ENCODE assay signal across 1 cellular context in the genomic region with DNA sequence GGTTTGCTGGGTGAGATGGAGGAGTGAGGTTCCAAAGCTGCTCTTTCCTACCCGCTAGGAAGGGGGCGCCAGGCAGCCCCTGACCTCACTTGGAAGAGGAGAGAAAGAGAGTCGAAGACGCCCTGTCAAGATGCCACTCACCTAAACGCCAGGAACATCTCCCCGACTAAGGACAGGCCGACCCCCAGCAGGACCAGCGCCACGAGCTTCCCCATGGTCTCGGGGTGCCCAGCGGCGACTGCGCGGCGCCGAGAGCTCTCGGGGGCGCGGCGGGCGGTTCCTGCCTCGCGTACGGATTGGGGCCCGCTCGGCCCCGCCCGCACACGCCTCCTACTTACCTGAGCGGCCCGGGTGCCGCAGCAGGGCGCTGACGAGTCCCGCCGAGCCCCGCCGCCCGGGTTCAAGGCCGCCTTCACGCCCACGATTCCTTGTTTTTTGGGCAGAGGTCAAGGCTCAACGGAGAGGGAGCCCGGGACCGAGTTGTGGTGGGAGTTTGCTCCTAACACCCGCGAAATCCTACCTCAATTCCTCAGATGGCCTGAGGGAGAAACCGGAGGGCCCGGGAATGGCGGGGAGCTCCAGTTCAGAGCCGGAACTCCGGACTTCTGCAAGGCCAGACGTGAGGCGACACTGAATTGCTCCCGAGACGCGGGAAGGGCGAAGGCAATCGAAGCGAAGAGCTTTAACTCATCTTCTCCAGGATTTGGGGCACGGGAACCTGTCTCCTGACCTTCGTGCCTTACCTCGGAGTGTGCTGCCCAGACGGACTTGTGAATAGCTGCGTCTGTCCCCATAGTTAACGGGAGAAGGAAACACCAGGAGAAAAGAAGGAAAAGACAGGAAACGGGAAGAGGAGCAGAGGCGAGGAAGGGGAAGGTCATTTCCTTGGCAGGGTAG.
TF ChIP-seq lines count a peak whose summit lies in the region.

A gene (minus strand): TSS at position 240 of the 897 bp plus-strand sequence. CDS start 25 bp downstream, at position 215.

TF ChIP-seq in HepG2, 621 proteins besides CTCF, POLR2A, EP300 and RAD21 (continued from another document and continues in another):
- TF ChIP-seq, protein P1, sequence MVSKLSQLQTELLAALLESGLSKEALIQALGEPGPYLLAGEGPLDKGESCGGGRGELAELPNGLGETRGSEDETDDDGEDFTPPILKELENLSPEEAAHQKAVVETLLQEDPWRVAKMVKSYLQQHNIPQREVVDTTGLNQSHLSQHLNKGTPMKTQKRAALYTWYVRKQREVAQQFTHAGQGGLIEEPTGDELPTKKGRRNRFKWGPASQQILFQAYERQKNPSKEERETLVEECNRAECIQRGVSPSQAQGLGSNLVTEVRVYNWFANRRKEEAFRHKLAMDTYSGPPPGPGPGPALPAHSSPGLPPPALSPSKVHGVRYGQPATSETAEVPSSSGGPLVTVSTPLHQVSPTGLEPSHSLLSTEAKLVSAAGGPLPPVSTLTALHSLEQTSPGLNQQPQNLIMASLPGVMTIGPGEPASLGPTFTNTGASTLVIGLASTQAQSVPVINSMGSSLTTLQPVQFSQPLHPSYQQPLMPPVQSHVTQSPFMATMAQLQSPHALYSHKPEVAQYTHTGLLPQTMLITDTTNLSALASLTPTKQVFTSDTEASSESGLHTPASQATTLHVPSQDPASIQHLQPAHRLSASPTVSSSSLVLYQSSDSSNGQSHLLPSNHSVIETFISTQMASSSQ (IDR thresholded peaks at IDR 0.05; ENCODE audit: low read depth) = 0 out of 2 replicates have a peak, but pooled peaks have one; percentile 13
- TF ChIP-seq, protein P1 (CRISPR knock-in tag; IDR thresholded peaks at IDR 0.05; ENCODE audit: borderline replicate concordance) = no peak
- TF ChIP-seq ZBTB20 (CRISPR knock-in tag; IDR thresholded peaks at IDR 0.05; ENCODE audit: borderline replicate concordance, low read depth) = no peak
- TF ChIP-seq, protein P2, sequence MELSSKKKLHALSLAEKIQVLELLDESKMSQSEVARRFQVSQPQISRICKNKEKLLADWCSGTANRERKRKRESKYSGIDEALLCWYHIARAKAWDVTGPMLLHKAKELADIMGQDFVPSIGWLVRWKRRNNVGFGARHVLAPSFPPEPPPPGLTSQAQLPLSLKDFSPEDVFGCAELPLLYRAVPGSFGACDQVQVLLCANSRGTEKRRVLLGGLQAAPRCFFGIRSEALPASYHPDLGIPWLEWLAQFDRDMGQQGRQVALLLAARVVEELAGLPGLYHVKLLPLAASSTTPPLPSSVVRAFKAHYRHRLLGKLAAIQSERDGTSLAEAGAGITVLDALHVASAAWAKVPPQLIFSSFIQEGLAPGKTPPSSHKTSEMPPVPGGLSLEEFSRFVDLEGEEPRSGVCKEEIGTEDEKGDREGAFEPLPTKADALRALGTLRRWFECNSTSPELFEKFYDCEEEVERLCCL (CRISPR knock-in tag; IDR thresholded peaks at IDR 0.05; ENCODE audit: borderline replicate concordance) = no peak
- TF ChIP-seq NFYC (CRISPR knock-in tag; IDR thresholded peaks at IDR 0.05) = 0 out of 2 replicates have a peak, but pooled peaks have one; percentile 9
- TF ChIP-seq, protein P3, sequence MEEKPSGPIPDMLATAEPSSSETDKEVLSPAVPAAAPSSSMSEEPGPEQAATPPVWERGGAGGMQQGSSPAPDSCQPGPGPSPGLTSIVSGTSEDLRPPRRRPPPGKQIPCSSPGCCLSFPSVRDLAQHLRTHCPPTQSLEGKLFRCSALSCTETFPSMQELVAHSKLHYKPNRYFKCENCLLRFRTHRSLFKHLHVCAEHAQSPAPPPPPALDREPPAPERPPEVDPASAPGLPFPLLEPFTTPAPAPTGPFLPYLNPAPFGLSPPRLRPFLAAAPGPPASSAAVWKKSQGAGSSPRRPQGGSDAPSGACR (CRISPR knock-in tag; IDR thresholded peaks at IDR 0.05) = 0 out of 2 replicates have a peak, but pooled peaks have one; percentile 35
- TF ChIP-seq ZSCAN25 (CRISPR knock-in tag; IDR thresholded peaks at IDR 0.05) = no peak
- TF ChIP-seq, protein P4, sequence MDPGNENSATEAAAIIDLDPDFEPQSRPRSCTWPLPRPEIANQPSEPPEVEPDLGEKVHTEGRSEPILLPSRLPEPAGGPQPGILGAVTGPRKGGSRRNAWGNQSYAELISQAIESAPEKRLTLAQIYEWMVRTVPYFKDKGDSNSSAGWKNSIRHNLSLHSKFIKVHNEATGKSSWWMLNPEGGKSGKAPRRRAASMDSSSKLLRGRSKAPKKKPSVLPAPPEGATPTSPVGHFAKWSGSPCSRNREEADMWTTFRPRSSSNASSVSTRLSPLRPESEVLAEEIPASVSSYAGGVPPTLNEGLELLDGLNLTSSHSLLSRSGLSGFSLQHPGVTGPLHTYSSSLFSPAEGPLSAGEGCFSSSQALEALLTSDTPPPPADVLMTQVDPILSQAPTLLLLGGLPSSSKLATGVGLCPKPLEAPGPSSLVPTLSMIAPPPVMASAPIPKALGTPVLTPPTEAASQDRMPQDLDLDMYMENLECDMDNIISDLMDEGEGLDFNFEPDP (CRISPR knock-in tag; conservative IDR thresholded peaks at IDR 0.05) = 0 out of 2 replicates have a peak, but pooled peaks have one; percentile 69
- no peak for TF ChIP-seq GPN1 (CRISPR knock-in tag; IDR thresholded peaks at IDR 0.05; ENCODE audit: borderline replicate concordance)
- TF ChIP-seq ZNF564 (CRISPR knock-in tag; IDR thresholded peaks at IDR 0.05) = 0 out of 2 replicates have a peak, but pooled peaks have one; percentile 65
- TF ChIP-seq ZNF263 (CRISPR knock-in tag; IDR thresholded peaks at IDR 0.05) = peak; percentile 45; the same call in 1 of the 2 replicates
- no peak; the same call in none of the 2 replicates for TF ChIP-seq POLR2AphosphoS5 (IDR thresholded peaks at IDR 0.05; ENCODE audit: low read depth, low read length)
- TF ChIP-seq, protein P5, sequence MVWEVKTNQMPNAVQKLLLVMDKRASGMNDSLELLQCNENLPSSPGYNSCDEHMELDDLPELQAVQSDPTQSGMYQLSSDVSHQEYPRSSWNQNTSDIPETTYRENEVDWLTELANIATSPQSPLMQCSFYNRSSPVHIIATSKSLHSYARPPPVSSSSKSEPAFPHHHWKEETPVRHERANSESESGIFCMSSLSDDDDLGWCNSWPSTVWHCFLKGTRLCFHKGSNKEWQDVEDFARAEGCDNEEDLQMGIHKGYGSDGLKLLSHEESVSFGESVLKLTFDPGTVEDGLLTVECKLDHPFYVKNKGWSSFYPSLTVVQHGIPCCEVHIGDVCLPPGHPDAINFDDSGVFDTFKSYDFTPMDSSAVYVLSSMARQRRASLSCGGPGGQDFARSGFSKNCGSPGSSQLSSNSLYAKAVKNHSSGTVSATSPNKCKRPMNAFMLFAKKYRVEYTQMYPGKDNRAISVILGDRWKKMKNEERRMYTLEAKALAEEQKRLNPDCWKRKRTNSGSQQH (CRISPR knock-in tag; IDR thresholded peaks at IDR 0.05; ENCODE audit: low read depth) = peak; percentile 23; the same call in 1 of the 2 replicates
- TF ChIP-seq SIN3B (IDR thresholded peaks at IDR 0.05; ENCODE audit: low read length) = no peak
- TF ChIP-seq, protein P6, sequence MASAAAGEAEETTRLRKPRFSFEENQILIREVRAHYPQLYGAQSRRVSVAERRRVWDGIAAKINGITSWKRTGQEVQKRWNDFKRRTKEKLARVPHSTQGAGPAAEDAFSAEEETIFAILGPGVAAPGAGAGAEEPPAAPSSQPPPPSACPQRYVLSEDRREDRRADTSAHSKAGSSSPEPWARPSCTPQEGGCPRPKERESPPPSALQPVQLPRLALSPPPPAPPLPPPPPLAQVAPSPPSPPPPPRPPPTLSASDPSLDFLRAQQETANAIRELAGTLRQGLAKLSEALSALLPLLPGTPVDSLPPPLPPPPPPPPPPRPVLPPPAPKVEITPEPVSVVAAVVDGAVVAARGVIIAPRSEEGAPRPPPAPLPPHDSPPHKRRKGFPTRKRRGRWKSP (CRISPR knock-in tag; IDR thresholded peaks at IDR 0.05) = peak; percentile 71; the same call in 1 of the 2 replicates
- no peak for TF ChIP-seq ZNF772 (CRISPR knock-in tag; IDR thresholded peaks at IDR 0.05)
- TF ChIP-seq FOXK2 (IDR thresholded peaks at IDR 0.05) = no peak
- TF ChIP-seq XRCC5 (optimal IDR thresholded peaks at IDR 0.05; ENCODE audit: low read length) = peak; percentile 50
- no peak; the same call in 1 of the 2 replicates for TF ChIP-seq SAFB2 (CRISPR knock-in tag; IDR thresholded peaks at IDR 0.05; ENCODE audit: borderline replicate concordance, low read depth)
- TF ChIP-seq NR3C1 (CRISPR knock-in tag; IDR thresholded peaks at IDR 0.05) = no peak
- TF ChIP-seq ZBTB8A (CRISPR knock-in tag; IDR thresholded peaks at IDR 0.05; ENCODE audit: borderline replicate concordance, low read depth) = no peak
- no peak for TF ChIP-seq KDM4B (CRISPR knock-in tag; IDR thresholded peaks at IDR 0.05)
- TF ChIP-seq SP2 (CRISPR knock-in tag; IDR thresholded peaks at IDR 0.05) = no peak
- TF ChIP-seq KAT8 (CRISPR knock-in tag; IDR thresholded peaks at IDR 0.05) = no peak
- no peak for TF ChIP-seq SP140L (CRISPR knock-in tag; IDR thresholded peaks at IDR 0.05; ENCODE audit: borderline replicate concordance)
- TF ChIP-seq, protein P7, sequence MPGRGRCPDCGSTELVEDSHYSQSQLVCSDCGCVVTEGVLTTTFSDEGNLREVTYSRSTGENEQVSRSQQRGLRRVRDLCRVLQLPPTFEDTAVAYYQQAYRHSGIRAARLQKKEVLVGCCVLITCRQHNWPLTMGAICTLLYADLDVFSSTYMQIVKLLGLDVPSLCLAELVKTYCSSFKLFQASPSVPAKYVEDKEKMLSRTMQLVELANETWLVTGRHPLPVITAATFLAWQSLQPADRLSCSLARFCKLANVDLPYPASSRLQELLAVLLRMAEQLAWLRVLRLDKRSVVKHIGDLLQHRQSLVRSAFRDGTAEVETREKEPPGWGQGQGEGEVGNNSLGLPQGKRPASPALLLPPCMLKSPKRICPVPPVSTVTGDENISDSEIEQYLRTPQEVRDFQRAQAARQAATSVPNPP (CRISPR knock-in tag; IDR thresholded peaks at IDR 0.05) = 0 out of 2 replicates have a peak, but pooled peaks have one; percentile 29
- no peak for TF ChIP-seq SP4 (CRISPR knock-in tag; IDR thresholded peaks at IDR 0.05)
- TF ChIP-seq, protein P8, sequence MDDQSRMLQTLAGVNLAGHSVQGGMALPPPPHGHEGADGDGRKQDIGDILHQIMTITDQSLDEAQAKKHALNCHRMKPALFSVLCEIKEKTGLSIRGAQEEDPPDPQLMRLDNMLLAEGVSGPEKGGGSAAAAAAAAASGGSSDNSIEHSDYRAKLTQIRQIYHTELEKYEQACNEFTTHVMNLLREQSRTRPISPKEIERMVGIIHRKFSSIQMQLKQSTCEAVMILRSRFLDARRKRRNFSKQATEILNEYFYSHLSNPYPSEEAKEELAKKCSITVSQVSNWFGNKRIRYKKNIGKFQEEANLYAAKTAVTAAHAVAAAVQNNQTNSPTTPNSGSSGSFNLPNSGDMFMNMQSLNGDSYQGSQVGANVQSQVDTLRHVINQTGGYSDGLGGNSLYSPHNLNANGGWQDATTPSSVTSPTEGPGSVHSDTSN (CRISPR knock-in tag; IDR thresholded peaks at IDR 0.05; ENCODE audit: borderline replicate concordance) = peak; percentile 68; the same call in 1 of the 2 replicates
- no peak for TF ChIP-seq KLF6 (CRISPR knock-in tag; IDR thresholded peaks at IDR 0.05)
- TF ChIP-seq AKAP8 (CRISPR knock-in tag; IDR thresholded peaks at IDR 0.05) = no peak
- TF ChIP-seq, protein P9, sequence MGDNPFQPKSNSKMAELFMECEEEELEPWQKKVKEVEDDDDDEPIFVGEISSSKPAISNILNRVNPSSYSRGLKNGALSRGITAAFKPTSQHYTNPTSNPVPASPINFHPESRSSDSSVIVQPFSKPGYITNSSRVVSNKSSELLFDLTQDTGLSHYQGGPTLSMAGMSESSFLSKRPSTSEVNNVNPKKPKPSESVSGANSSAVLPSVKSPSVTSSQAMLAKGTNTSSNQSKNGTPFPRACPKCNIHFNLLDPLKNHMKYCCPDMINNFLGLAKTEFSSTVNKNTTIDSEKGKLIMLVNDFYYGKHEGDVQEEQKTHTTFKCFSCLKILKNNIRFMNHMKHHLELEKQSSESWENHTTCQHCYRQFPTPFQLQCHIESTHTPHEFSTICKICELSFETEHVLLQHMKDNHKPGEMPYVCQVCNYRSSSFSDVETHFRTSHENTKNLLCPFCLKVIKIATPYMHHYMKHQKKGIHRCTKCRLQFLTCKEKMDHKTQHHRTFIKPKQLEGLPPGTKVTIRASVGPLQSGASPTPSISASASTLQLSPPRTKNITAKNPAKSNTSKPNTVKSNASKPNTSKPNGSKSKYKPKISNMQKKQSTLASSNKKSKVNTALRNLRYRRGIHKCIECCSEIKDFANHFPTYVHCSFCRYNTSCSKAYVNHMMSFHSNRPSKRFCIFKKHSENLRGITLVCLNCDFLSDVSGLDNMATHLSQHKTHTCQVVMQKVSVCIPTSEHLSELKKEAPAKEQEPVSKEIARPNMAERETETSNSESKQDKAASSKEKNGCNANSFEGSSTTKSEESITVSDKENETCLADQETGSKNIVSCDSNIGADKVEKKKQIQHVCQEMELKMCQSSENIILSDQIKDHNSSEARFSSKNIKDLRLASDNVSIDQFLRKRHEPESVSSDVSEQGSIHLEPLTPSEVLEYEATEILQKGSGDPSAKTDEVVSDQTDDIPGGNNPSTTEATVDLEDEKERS (CRISPR knock-in tag; IDR thresholded peaks at IDR 0.05) = no peak
- TF ChIP-seq, protein P10, sequence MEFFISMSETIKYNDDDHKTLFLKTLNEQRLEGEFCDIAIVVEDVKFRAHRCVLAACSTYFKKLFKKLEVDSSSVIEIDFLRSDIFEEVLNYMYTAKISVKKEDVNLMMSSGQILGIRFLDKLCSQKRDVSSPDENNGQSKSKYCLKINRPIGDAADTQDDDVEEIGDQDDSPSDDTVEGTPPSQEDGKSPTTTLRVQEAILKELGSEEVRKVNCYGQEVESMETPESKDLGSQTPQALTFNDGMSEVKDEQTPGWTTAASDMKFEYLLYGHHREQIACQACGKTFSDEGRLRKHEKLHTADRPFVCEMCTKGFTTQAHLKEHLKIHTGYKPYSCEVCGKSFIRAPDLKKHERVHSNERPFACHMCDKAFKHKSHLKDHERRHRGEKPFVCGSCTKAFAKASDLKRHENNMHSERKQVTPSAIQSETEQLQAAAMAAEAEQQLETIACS (CRISPR knock-in tag; IDR thresholded peaks at IDR 0.05) = peak; percentile 85
- TF ChIP-seq ZNF660 (CRISPR knock-in tag; IDR thresholded peaks at IDR 0.05; ENCODE audit: borderline replicate concordance, low read depth) = no peak; the same call in 1 of the 2 replicates
- TF ChIP-seq GFI1 (CRISPR knock-in tag; IDR thresholded peaks at IDR 0.05; ENCODE audit: borderline replicate concordance) = no peak; the same call in none of the 2 replicates
- no peak for TF ChIP-seq ZNF7 (CRISPR knock-in tag; IDR thresholded peaks at IDR 0.05)
- 0 out of 2 replicates have a peak, but pooled peaks have one; percentile 36 for TF ChIP-seq MIER3 (CRISPR knock-in tag; IDR thresholded peaks at IDR 0.05; ENCODE audit: borderline replicate concordance)
